In genomic region chr13:27489456-27489855, GRCh38 we compare ENCODE assay signal across 20 cellular contexts.
"Had no signal": no experiment of that assay in that cellular context is flagged by ENCODE, and none has a peak within 500 bp of the region (broad histone marks: within the 10 kb centered on the region; RNA-seq: fewer than 3 reads in every experiment).

No MANE protein-coding gene starts in this region.

- ATAC-seq: natural killer cell treated with Interleukin-12 subunit alpha and Interleukin-12 subunit beta and Interleukin-15 and Interleukin-18, amount 100 ng/mL, for 72 hours; pancreas; sciatic nerve; stimulated activated naive B cell treated with anti-CD40 and anti-IgM and Interleukin-4, amounts not matched to agents 10 μg/mL and 1 μg/mL and 100 μg/mL, for 72 hours; T-cell had no signal

- H3K36me3 ChIP-seq: left ventricle myocardium inferior, pancreas, uterus had no signal

- DNase-seq: activated naive CD4-positive, alpha-beta T cell treated with Interleukin-2 at 50 U/mL for 16 hours; activated naive CD8-positive, alpha-beta T cell treated with anti-CD3 and anti-CD28 coated beads for 36 hours; activated T-cell treated with anti-CD3 and anti-CD28 coated beads, Interleukin-2, amount 50 U/mL, for 48 hours; central memory CD4-positive, alpha-beta T cell; cortex of kidney; foreskin fibroblast; kidney glomerular epithelial cell; left ventricle myocardium inferior; mammary epithelial cell; pancreas; stimulated activated CD4-positive, alpha-beta T cell treated with anti-CD3 and anti-CD28 coated beads, Interleukin-2, amount 100 ng/mL, for 48 hours; stimulated activated CD8-positive, alpha-beta memory T cell treated with anti-CD3 and anti-CD28 coated beads, Interleukin-4, amount 100 ng/mL, for 48 hours; stimulated activated naive B cell treated with anti-CD40 and anti-IgM and Interleukin-4, amounts not matched to agents 10 μg/mL and 1 μg/mL and 100 μg/mL, for 72 hours; T-cell; testis; trophoblast cell; uterus had no signal

- H3K27me3 ChIP-seq: pancreas, testis, uterus had no signal

- H3K27ac ChIP-seq: left ventricle myocardium inferior, pancreas, testis, uterus had no signal

- H3K4me1 ChIP-seq: left ventricle myocardium inferior, pancreas, testis, uterus had no signal

- H3K4me3 ChIP-seq: left ventricle myocardium inferior, pancreas, smooth muscle cell, testis, uterus had no signal

- H3K9me3 ChIP-seq: left ventricle myocardium inferior, testis, uterus had no signal
